ENCODE assay signal across 1 cellular context in genomic region chr22:41589260-41589600, GRCh38.
A peak's percentile ranks its signal among the peaks of the same experiment; 100 is the strongest.
TF ChIP-seq lines count a peak whose summit lies in the region.

No MANE protein-coding gene starts in this region.

TF ChIP-seq in K562, 482 proteins besides CTCF, POLR2A, EP300 and RAD21:
- peak; percentile 54 for TF ChIP-seq RBBP5 (IDR thresholded peaks at IDR 0.05; ENCODE audit: borderline replicate concordance, insufficient read depth, low read length, poor library complexity, severe bottlenecking)
- TF ChIP-seq KLF13 (tag; IDR thresholded peaks at IDR 0.05; ENCODE audit: borderline replicate concordance, low read depth): no peak
- TF ChIP-seq STAG1 (CRISPR knock-in tag; IDR thresholded peaks at IDR 0.05; ENCODE audit: borderline replicate concordance): 0 out of 2 replicates have a peak, but pooled peaks have one; percentile 18
- peak; percentile 53 for TF ChIP-seq EGR1 (conservative IDR thresholded peaks at IDR 0.05)
- no peak for TF ChIP-seq ZKSCAN1 (IDR thresholded peaks at IDR 0.05; ENCODE audit: low read depth, low read length)
- 0 out of 2 replicates have a peak, but pooled peaks have one; percentile 8 for TF ChIP-seq CREM (IDR thresholded peaks at IDR 0.05; ENCODE audit: low read depth)
- TF ChIP-seq KAT7 (CRISPR knock-in tag; IDR thresholded peaks at IDR 0.05; ENCODE audit: borderline replicate concordance): 0 out of 2 replicates have a peak, but pooled peaks have one; percentile 52
- TF ChIP-seq SIN3B (IDR thresholded peaks at IDR 0.05; ENCODE audit: low read depth): peak; percentile 18; the same call in 1 of the 2 replicates
- peak; percentile 76; the same call in 1 of the 2 replicates for TF ChIP-seq ZC3H4 (CRISPR knock-in tag; IDR thresholded peaks at IDR 0.05; ENCODE audit: borderline replicate concordance)
- 0 out of 2 replicates have a peak, but pooled peaks have one; percentile 13 for TF ChIP-seq TFAP4 (CRISPR knock-in tag; IDR thresholded peaks at IDR 0.05; ENCODE audit: borderline replicate concordance)
- TF ChIP-seq MTA3 (IDR thresholded peaks at IDR 0.05; ENCODE audit: borderline replicate concordance): 0 out of 2 replicates have a peak, but pooled peaks have one; percentile 26
- TF ChIP-seq CCNT2 (IDR thresholded peaks at IDR 0.05; ENCODE audit: borderline replicate concordance, extremely low read depth, insufficient read length, low read depth, low read length): peak; percentile 7
- TF ChIP-seq ZFX (CRISPR knock-in tag; IDR thresholded peaks at IDR 0.05): peak; percentile 55
- TF ChIP-seq SAP30 (IDR thresholded peaks at IDR 0.05; ENCODE audit: borderline replicate concordance, insufficient read depth, low read depth, low read length, poor library complexity, severe bottlenecking): peak; percentile 77
- 0 out of 2 replicates have a peak, but pooled peaks have one; percentile 62 for TF ChIP-seq MED1 (CRISPR knock-in tag; IDR thresholded peaks at IDR 0.05; ENCODE audit: borderline replicate concordance)
- no peak for TF ChIP-seq SMC3 (conservative IDR thresholded peaks at IDR 0.05; ENCODE audit: insufficient read depth, low read depth, low read length)
- no peak for TF ChIP-seq PRMT5 (CRISPR knock-in tag; IDR thresholded peaks at IDR 0.05)
TF ChIP-seq in K562: peak in this region for 13.
